1 cellular context compared by ENCODE assay signal in the genomic region with DNA sequence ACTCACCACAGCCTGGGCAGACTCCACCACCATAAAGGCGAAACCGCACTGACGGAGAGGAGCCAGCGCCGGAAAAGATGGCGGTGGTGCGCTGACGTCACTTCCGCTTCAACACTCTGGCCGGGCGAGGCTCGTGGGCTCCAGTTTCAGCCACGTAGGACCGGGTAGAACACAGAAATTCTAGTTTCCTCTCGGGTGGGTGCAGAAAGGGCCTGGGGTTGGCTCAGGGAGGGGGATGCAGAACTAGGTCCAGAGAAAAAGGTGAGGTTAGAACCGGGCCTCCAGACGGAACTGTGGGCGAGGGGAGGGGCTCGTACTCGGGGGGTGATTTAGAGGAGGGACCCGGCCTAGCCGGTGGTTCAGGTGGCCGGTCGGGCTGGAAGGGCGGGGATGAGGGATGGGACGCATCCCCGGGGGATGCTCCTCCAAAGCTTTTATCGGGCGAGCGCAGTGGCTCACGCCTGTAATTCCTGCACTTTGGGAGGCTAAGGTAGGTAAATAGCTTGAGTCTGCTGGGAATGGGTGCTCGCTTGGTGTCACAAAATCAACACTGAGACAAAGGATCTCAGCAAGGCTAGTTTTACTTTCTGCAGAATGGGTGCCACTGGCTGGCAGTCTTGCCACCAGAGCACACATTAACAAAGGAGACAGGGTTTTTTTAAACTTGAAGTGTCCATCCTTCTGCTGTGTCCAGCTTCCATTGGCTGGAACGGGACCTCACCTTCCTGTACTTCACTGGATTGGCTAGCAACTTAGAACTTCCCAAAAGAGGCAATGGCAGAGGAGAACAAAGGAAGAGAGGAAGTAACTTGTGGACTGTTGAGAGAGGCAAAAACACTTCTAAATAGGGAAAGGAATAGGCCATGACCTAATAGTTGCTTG.
TF ChIP-seq lines count a peak whose summit lies in the region.

Gene ZNF561 (minus strand): TSS at position 77 of the 882 bp plus-strand sequence. CDS start 1,776 bp downstream, outside the sequence.

TF ChIP-seq in K562, 482 proteins besides CTCF, POLR2A, EP300 and RAD21 (continued from another document and continues in another):
- TF ChIP-seq ZNF445 (CRISPR knock-in tag; IDR thresholded peaks at IDR 0.05; ENCODE audit: low read depth) (0 out of 2 replicates have a peak, but pooled peaks have one; percentile 43), FIP1L1 (IDR thresholded peaks at IDR 0.05; ENCODE audit: low read depth, low read length, poor library complexity, severe bottlenecking) (no peak), ZNF655 (CRISPR knock-in tag; IDR thresholded peaks at IDR 0.05) (no peak), ZNF277 (CRISPR knock-in tag; IDR thresholded peaks at IDR 0.05; ENCODE audit: borderline replicate concordance) (no peak), ELF1 (tag; IDR thresholded peaks at IDR 0.05) (0 out of 2 replicates have a peak, but pooled peaks have one; percentile 30), E2F1 (CRISPR knock-in tag; IDR thresholded peaks at IDR 0.05) (no peak), CCAR2 (IDR thresholded peaks at IDR 0.05; ENCODE audit: low read depth, low read length) (no peak), KAT2B (IDR thresholded peaks at IDR 0.05; ENCODE audit: low read depth, low read length) (no peak), TARDBP (IDR thresholded peaks at IDR 0.05) (no peak), HMG20B (CRISPR knock-in tag; IDR thresholded peaks at IDR 0.05) (no peak), PRPF4 (IDR thresholded peaks at IDR 0.05; ENCODE audit: insufficient read depth, low read depth, low read length, poor library complexity, severe bottlenecking) (no peak), MCM3 (IDR thresholded peaks at IDR 0.05) (no peak), ZNF316 (IDR thresholded peaks at IDR 0.05) (no peak), FOXJ2 (tag; IDR thresholded peaks at IDR 0.05) (no peak), PATZ1 (CRISPR knock-in tag; IDR thresholded peaks at IDR 0.05; ENCODE audit: borderline replicate concordance) (0 out of 2 replicates have a peak, but pooled peaks have one; percentile 2), PKNOX1 (IDR thresholded peaks at IDR 0.05) (peak; percentile 59), NKRF (IDR thresholded peaks at IDR 0.05; ENCODE audit: borderline replicate concordance) (0 out of 2 replicates have a peak, but pooled peaks have one; percentile 72), PTRF (tag; IDR thresholded peaks at IDR 0.05) (no peak), ZNF3 (CRISPR knock-in tag; IDR thresholded peaks at IDR 0.05) (no peak)
- TF ChIP-seq, protein P1, sequence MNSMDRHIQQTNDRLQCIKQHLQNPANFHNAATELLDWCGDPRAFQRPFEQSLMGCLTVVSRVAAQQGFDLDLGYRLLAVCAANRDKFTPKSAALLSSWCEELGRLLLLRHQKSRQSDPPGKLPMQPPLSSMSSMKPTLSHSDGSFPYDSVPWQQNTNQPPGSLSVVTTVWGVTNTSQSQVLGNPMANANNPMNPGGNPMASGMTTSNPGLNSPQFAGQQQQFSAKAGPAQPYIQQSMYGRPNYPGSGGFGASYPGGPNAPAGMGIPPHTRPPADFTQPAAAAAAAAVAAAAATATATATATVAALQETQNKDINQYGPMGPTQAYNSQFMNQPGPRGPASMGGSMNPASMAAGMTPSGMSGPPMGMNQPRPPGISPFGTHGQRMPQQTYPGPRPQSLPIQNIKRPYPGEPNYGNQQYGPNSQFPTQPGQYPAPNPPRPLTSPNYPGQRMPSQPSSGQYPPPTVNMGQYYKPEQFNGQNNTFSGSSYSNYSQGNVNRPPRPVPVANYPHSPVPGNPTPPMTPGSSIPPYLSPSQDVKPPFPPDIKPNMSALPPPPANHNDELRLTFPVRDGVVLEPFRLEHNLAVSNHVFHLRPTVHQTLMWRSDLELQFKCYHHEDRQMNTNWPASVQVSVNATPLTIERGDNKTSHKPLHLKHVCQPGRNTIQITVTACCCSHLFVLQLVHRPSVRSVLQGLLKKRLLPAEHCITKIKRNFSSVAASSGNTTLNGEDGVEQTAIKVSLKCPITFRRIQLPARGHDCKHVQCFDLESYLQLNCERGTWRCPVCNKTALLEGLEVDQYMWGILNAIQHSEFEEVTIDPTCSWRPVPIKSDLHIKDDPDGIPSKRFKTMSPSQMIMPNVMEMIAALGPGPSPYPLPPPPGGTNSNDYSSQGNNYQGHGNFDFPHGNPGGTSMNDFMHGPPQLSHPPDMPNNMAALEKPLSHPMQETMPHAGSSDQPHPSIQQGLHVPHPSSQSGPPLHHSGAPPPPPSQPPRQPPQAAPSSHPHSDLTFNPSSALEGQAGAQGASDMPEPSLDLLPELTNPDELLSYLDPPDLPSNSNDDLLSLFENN (IDR thresholded peaks at IDR 0.05; ENCODE audit: low read depth in 2 of 2, low read length in 2 of 2) = no peak
- TF ChIP-seq, protein P2, sequence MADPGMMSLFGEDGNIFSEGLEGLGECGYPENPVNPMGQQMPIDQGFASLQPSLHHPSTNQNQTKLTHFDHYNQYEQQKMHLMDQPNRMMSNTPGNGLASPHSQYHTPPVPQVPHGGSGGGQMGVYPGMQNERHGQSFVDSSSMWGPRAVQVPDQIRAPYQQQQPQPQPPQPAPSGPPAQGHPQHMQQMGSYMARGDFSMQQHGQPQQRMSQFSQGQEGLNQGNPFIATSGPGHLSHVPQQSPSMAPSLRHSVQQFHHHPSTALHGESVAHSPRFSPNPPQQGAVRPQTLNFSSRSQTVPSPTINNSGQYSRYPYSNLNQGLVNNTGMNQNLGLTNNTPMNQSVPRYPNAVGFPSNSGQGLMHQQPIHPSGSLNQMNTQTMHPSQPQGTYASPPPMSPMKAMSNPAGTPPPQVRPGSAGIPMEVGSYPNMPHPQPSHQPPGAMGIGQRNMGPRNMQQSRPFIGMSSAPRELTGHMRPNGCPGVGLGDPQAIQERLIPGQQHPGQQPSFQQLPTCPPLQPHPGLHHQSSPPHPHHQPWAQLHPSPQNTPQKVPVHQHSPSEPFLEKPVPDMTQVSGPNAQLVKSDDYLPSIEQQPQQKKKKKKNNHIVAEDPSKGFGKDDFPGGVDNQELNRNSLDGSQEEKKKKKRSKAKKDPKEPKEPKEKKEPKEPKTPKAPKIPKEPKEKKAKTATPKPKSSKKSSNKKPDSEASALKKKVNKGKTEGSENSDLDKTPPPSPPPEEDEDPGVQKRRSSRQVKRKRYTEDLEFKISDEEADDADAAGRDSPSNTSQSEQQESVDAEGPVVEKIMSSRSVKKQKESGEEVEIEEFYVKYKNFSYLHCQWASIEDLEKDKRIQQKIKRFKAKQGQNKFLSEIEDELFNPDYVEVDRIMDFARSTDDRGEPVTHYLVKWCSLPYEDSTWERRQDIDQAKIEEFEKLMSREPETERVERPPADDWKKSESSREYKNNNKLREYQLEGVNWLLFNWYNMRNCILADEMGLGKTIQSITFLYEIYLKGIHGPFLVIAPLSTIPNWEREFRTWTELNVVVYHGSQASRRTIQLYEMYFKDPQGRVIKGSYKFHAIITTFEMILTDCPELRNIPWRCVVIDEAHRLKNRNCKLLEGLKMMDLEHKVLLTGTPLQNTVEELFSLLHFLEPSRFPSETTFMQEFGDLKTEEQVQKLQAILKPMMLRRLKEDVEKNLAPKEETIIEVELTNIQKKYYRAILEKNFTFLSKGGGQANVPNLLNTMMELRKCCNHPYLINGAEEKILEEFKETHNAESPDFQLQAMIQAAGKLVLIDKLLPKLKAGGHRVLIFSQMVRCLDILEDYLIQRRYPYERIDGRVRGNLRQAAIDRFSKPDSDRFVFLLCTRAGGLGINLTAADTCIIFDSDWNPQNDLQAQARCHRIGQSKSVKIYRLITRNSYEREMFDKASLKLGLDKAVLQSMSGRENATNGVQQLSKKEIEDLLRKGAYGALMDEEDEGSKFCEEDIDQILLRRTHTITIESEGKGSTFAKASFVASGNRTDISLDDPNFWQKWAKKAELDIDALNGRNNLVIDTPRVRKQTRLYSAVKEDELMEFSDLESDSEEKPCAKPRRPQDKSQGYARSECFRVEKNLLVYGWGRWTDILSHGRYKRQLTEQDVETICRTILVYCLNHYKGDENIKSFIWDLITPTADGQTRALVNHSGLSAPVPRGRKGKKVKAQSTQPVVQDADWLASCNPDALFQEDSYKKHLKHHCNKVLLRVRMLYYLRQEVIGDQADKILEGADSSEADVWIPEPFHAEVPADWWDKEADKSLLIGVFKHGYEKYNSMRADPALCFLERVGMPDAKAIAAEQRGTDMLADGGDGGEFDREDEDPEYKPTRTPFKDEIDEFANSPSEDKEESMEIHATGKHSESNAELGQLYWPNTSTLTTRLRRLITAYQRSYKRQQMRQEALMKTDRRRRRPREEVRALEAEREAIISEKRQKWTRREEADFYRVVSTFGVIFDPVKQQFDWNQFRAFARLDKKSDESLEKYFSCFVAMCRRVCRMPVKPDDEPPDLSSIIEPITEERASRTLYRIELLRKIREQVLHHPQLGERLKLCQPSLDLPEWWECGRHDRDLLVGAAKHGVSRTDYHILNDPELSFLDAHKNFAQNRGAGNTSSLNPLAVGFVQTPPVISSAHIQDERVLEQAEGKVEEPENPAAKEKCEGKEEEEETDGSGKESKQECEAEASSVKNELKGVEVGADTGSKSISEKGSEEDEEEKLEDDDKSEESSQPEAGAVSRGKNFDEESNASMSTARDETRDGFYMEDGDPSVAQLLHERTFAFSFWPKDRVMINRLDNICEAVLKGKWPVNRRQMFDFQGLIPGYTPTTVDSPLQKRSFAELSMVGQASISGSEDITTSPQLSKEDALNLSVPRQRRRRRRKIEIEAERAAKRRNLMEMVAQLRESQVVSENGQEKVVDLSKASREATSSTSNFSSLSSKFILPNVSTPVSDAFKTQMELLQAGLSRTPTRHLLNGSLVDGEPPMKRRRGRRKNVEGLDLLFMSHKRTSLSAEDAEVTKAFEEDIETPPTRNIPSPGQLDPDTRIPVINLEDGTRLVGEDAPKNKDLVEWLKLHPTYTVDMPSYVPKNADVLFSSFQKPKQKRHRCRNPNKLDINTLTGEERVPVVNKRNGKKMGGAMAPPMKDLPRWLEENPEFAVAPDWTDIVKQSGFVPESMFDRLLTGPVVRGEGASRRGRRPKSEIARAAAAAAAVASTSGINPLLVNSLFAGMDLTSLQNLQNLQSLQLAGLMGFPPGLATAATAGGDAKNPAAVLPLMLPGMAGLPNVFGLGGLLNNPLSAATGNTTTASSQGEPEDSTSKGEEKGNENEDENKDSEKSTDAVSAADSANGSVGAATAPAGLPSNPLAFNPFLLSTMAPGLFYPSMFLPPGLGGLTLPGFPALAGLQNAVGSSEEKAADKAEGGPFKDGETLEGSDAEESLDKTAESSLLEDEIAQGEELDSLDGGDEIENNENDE (IDR thresholded peaks at IDR 0.05; ENCODE audit: low read depth, low read length) = no peak
